Comparison of ENCODE assay signal across 8 cellular contexts in genomic region chr15:80242132-80242769, GRCh38. TPM values are rescaled to one million over a fixed set of nuclear protein-coding genes. Genes with fewer than 3 reads are reported as not detected.
DNase-seq lines count a peak whose midpoint lies in the region; ATAC-seq and TF ChIP-seq lines count a peak whose summit lies in the region.
"Had no signal": no experiment of that assay in that cellular context is flagged by ENCODE, and none has a peak within 500 bp of the region (broad histone marks: within the 10 kb centered on the region; RNA-seq: fewer than 3 reads in every experiment).

No MANE protein-coding gene starts in this region.

- H2AFZ ChIP-seq in KMS-11 (ENCODE audit: low read depth), result no peak overlapping the region

- no peak overlapping the region for H3K4me3 ChIP-seq in KMS-11 (IDR thresholded peaks at IDR 0.05; ENCODE audit: insufficient read depth, low read depth, low read length)

- POLR2A ChIA-PET in GM10248 (lab: Yijun Ruan, JAX), result no interaction called here
- POLR2A ChIA-PET in activated CD4-positive, alpha-beta memory T cell treated with anti-CD3 and anti-CD28 coated beads, Interleukin-2, amount 10 ng/mL, durations not matched to agents 7 days and 5 days (lab: Charles Lee), result no interaction called here
- POLR2A ChIA-PET in naive thymus-derived CD8-positive, alpha-beta T cell (lab: Charles Lee), result no interaction called here

- no peak overlapping the region for H3K27ac ChIP-seq in KMS-11
- H3K27ac ChIP-seq: neutrophil had no signal

- peaks cover 36% of the 10 kb centered on the region for H3K27me3 Mint-ChIP-seq in activated CD4-positive, alpha-beta memory T cell treated with anti-CD3 and anti-CD28 coated beads, Interleukin-2, amount 10 ng/mL, durations not matched to agents 7 days and 5 days
- H3K27me3 Mint-ChIP-seq in naive thymus-derived CD8-positive, alpha-beta T cell, result peaks cover 22 to 74% (median 34%) of the 10 kb centered on the region in 5 donors

- no peak overlapping the region for H3K27ac Mint-ChIP-seq in activated CD4-positive, alpha-beta memory T cell treated with anti-CD3 and anti-CD28 coated beads, Interleukin-2, amount 10 ng/mL, durations not matched to agents 7 days and 5 days
- H3K27ac Mint-ChIP-seq in naive thymus-derived CD8-positive, alpha-beta T cell, result no peak overlapping the region

- TF ChIP-seq CTCF in GM10248 (IDR thresholded peaks at IDR 0.05; ENCODE audit: control extremely low read depth, extremely low read depth, low read depth, missing control alignments), result peak; percentile 42
- peak; percentile 52 for TF ChIP-seq CTCF in KMS-11 (conservative IDR thresholded peaks at IDR 0.05; ENCODE audit: low read depth, low read length)

- H3K36me3 Mint-ChIP-seq in activated CD4-positive, alpha-beta memory T cell treated with anti-CD3 and anti-CD28 coated beads, Interleukin-2, amount 10 ng/mL, durations not matched to agents 7 days and 5 days (ENCODE audit: low read depth), result no peaks in the 10 kb centered on the region
- H3K36me3 Mint-ChIP-seq in naive thymus-derived CD8-positive, alpha-beta T cell, result no peaks in the 10 kb centered on the region

- CTCF ChIA-PET in GM10248 (lab: Yijun Ruan, JAX), result interaction anchor here (1.0 kb wide), 1 partner anchor 388 kb away, joined by 3 read pairs; no protein-coding TSS in a partner anchor
- CTCF ChIA-PET in activated CD4-positive, alpha-beta memory T cell treated with anti-CD3 and anti-CD28 coated beads, Interleukin-2, amount 10 ng/mL, durations not matched to agents 7 days and 5 days (lab: Charles Lee), result no interaction called here

- no peak overlapping the region for H3K4me2 ChIP-seq in KMS-11

- H3K9ac ChIP-seq in KMS-11, result no peak overlapping the region

- H3K4me3 Mint-ChIP-seq in activated CD4-positive, alpha-beta memory T cell treated with anti-CD3 and anti-CD28 coated beads, Interleukin-2, amount 10 ng/mL, durations not matched to agents 7 days and 5 days, result no peak overlapping the region
- no peak overlapping the region for H3K4me3 Mint-ChIP-seq in naive thymus-derived CD8-positive, alpha-beta T cell

- peaks cover 1% of the 10 kb centered on the region for H3K4me1 Mint-ChIP-seq in activated CD4-positive, alpha-beta memory T cell treated with anti-CD3 and anti-CD28 coated beads, Interleukin-2, amount 10 ng/mL, durations not matched to agents 7 days and 5 days
- H3K4me1 Mint-ChIP-seq in naive thymus-derived CD8-positive, alpha-beta T cell, result peaks cover 0 to 4% (median 0%) of the 10 kb centered on the region in 4 donors

- DNase-seq in GM10248 (ENCODE audit: extremely low spot score), result peak; percentile 55
- peak; percentile 25 for DNase-seq in activated CD4-positive, alpha-beta memory T cell treated with anti-CD3 and anti-CD28 coated beads, Interleukin-2, amount 10 ng/mL, durations not matched to agents 7 days and 5 days
- DNase-seq in iris pigment epithelial cell (ENCODE audit: low read depth), result peak; percentile 47
- DNase-seq in retina, result no peak
- DNase-seq in naive thymus-derived CD8-positive, alpha-beta T cell, result no peak
- no peak for DNase-seq in middle frontal gyrus (ENCODE audit: extremely low spot score, low spot score)

- H3K9me3 Mint-ChIP-seq in activated CD4-positive, alpha-beta memory T cell treated with anti-CD3 and anti-CD28 coated beads, Interleukin-2, amount 10 ng/mL, durations not matched to agents 7 days and 5 days, result no peaks in the 10 kb centered on the region
- no peaks in the 10 kb centered on the region for H3K9me3 Mint-ChIP-seq in naive thymus-derived CD8-positive, alpha-beta T cell

- no peaks in the 10 kb centered on the region for H3K79me2 ChIP-seq in KMS-11 (ENCODE audit: insufficient read depth, low read depth)

- no peaks in the 10 kb centered on the region for H3K4me1 ChIP-seq in KMS-11 (ENCODE audit: low read depth, poor library complexity, severe bottlenecking)

- no peaks in the 10 kb centered on the region for H3K27me3 ChIP-seq in KMS-11 (ENCODE audit: insufficient read depth, low read depth)

- no peak for ATAC-seq in naive thymus-derived CD8-positive, alpha-beta T cell

- H4K20me1 ChIP-seq in KMS-11 (ENCODE audit: insufficient read depth), result no peaks in the 10 kb centered on the region

- no peaks in the 10 kb centered on the region for H3K36me3 ChIP-seq in KMS-11 (ENCODE audit: insufficient read depth)
- H3K36me3 ChIP-seq: neutrophil had no signal

RNA-seq across cellular contexts. Expression of gene CTXND1, which starts 9.8 kb away (rescaled TPM):
- total RNA-seq in activated CD4-positive, alpha-beta memory T cell treated with anti-CD3 and anti-CD28 coated beads, Interleukin-2, amount 10 ng/mL, durations not matched to agents 7 days and 5 days, result not detected
- total RNA-seq in naive thymus-derived CD8-positive, alpha-beta T cell, result not detected
- not detected for polyA plus RNA-seq in naive thymus-derived CD8-positive, alpha-beta T cell

Comparison
In these comparisons a context has a peak if more than half of its experiments do, and no peak if none do; other contexts are left out.
1. DNase-seq: peak in GM10248 (single experiment), activated CD4-positive, alpha-beta memory T cell treated with anti-CD3 and anti-CD28 coated beads, Interleukin-2, amount 10 ng/mL, durations not matched to agents 7 days and 5 days (single experiment) and iris pigment epithelial cell (single experiment); none in retina (single experiment), naive thymus-derived CD8-positive, alpha-beta T cell (0 of 10) and middle frontal gyrus (single experiment).